Comparison of ENCODE assay signal across 2 cellular contexts in genomic region chr1:105686874-105687690, GRCh38.
TF ChIP-seq lines count a peak whose summit lies in the region.

No MANE protein-coding gene starts in this region.

TF ChIP-seq in IMR-90, 13 proteins besides CTCF, POLR2A, EP300 and RAD21:
- TF ChIP-seq RFX5 (IDR thresholded peaks at IDR 0.05; ENCODE audit: low read depth, low read length) (no peak), BHLHE40 (IDR thresholded peaks at IDR 0.05; ENCODE audit: low read depth, low read length) (no peak), SMC3 (IDR thresholded peaks at IDR 0.05; ENCODE audit: low read depth, low read length) (no peak), RCOR1 (IDR thresholded peaks at IDR 0.05; ENCODE audit: insufficient replicate concordance, low read length) (no peak), CHD1 (IDR thresholded peaks at IDR 0.05; ENCODE audit: low read depth, low read length) (no peak), CEBPB (IDR thresholded peaks at IDR 0.05; ENCODE audit: low read depth, low read length) (no peak), FOS (IDR thresholded peaks at IDR 0.05; ENCODE audit: low read depth, low read length) (no peak), ELK1 (IDR thresholded peaks at IDR 0.05; ENCODE audit: borderline replicate concordance, low read depth, low read length) (no peak), MAZ (IDR thresholded peaks at IDR 0.05; ENCODE audit: borderline replicate concordance, low read depth, low read length) (no peak), MXI1 (IDR thresholded peaks at IDR 0.05; ENCODE audit: borderline replicate concordance, low read depth, low read length) (no peak)

TF ChIP-seq in H1, 55 proteins besides CTCF, POLR2A, EP300 and RAD21:
- TF ChIP-seq CHD1 (IDR thresholded peaks at IDR 0.05; ENCODE audit: low read depth, low read length), result no peak
- no peak for TF ChIP-seq MAFK (IDR thresholded peaks at IDR 0.05; ENCODE audit: low read depth, low read length)
- TF ChIP-seq KDM1A (IDR thresholded peaks at IDR 0.05; ENCODE audit: borderline replicate concordance, low read length), result no peak
- no peak for TF ChIP-seq CREB1 (IDR thresholded peaks at IDR 0.05)
- no peak for TF ChIP-seq SRF (IDR thresholded peaks at IDR 0.05; ENCODE audit: low read depth, low read length)
- TF ChIP-seq TEAD4 (IDR thresholded peaks at IDR 0.05; ENCODE audit: low read depth, low read length), result no peak
- TF ChIP-seq KDM4A (IDR thresholded peaks at IDR 0.05; ENCODE audit: low read depth, low read length, severe bottlenecking), result no peak
- no peak for TF ChIP-seq HDAC6 (IDR thresholded peaks at IDR 0.05; ENCODE audit: low read depth, low read length)
- TF ChIP-seq CEBPB (IDR thresholded peaks at IDR 0.05; ENCODE audit: low read depth, low read length), result no peak
- TF ChIP-seq BACH1 (IDR thresholded peaks at IDR 0.05; ENCODE audit: low read length), result no peak
- TF ChIP-seq SIRT6 (IDR thresholded peaks at IDR 0.05; ENCODE audit: low read length), result no peak
- no peak for TF ChIP-seq CBX5 (IDR thresholded peaks at IDR 0.05; ENCODE audit: low read depth, low read length)
- no peak for TF ChIP-seq NRF1 (IDR thresholded peaks at IDR 0.05; ENCODE audit: low read depth, low read length)
- TF ChIP-seq CHD2 (IDR thresholded peaks at IDR 0.05; ENCODE audit: low read length), result no peak
- no peak for TF ChIP-seq KDM5A (IDR thresholded peaks at IDR 0.05; ENCODE audit: low read length)
